8 cellular contexts compared by ENCODE assay signal in genomic region chr1:209850342-209850979, GRCh38. TPM values are rescaled to one million over a fixed set of nuclear protein-coding genes. Genes with fewer than 3 reads are reported as not detected.
A peak's percentile ranks its signal among the peaks of the same experiment; 100 is the strongest.
DNase-seq lines count a peak whose midpoint lies in the region; ATAC-seq and TF ChIP-seq lines count a peak whose summit lies in the region.

No MANE protein-coding gene starts in this region.

- in situ Hi-C loops in GM13976 (cut with MboI; ENCODE audit: low sequenced_read_pairs, unreplicated experiment): loop anchor here (25.0 kb wide), 1 partner anchor 462 kb away; no protein-coding TSS in a partner anchor

- ATAC-seq in HG03521 (IDR thresholded peaks at IDR 0.05; ENCODE audit: unreplicated experiment) (peak; percentile 80), left colon (peak; percentile 38)

- H3K4me1 ChIP-seq in OCI-LY1 (ENCODE audit: insufficient read depth, low read length, severe bottlenecking): no peaks in the 10 kb centered on the region

- no peak overlapping the region for H3K4me3 ChIP-seq in OCI-LY1 (ENCODE audit: low read depth, low read length, poor library complexity, severe bottlenecking)

- no peak overlapping the region for H2AFZ ChIP-seq in OCI-LY1 (ENCODE audit: low read length)

- H3K9me3 Mint-ChIP-seq in stimulated activated naive CD8-positive, alpha-beta T cell treated with anti-CD3 and anti-CD28 coated beads, Interleukin-15, Interleukin-2, amounts not matched to agents 100 ng/mL and 50 ng/mL, for 24 hours: no peaks in the 10 kb centered on the region

- no peaks in the 10 kb centered on the region for H3F3A ChIP-seq in OCI-LY1 (ENCODE audit: insufficient read depth, low read length)

- H3K4me3 Mint-ChIP-seq in stimulated activated naive CD8-positive, alpha-beta T cell treated with anti-CD3 and anti-CD28 coated beads, Interleukin-15, Interleukin-2, amounts not matched to agents 100 ng/mL and 50 ng/mL, for 24 hours: no peak overlapping the region

- H3K9me3 ChIP-seq in OCI-LY1 (ENCODE audit: low read length): no peaks in the 10 kb centered on the region

- H3K4me1 Mint-ChIP-seq in stimulated activated naive CD8-positive, alpha-beta T cell treated with anti-CD3 and anti-CD28 coated beads, Interleukin-15, Interleukin-2, amounts not matched to agents 100 ng/mL and 50 ng/mL, for 24 hours (ENCODE audit: low read depth): peaks cover 22% of the 10 kb centered on the region

- H3K27me3 ChIP-seq in OCI-LY1 (ENCODE audit: insufficient read depth, low read length): no peaks in the 10 kb centered on the region

- H4K20me1 ChIP-seq in OCI-LY1 (ENCODE audit: insufficient read depth, low read length): no peaks in the 10 kb centered on the region

- DNase-seq in AG08395 (ENCODE audit: low spot score): peak; percentile 60
- peak; percentile 45 for DNase-seq in GM13976 (ENCODE audit: low spot score)
- DNase-seq in astrocyte of the hippocampus (ENCODE audit: low read depth, low spot score): peak; percentile 83
- peak in 1 of 2 donors; percentile 22 for DNase-seq in left colon
- no peak for DNase-seq in GM19240 (ENCODE audit: insufficient read length, low spot score)

- H3K9ac ChIP-seq in OCI-LY1 (ENCODE audit: low read length): no peak overlapping the region

- H3K79me2 ChIP-seq in OCI-LY1 (ENCODE audit: insufficient read depth, low read length): no peaks in the 10 kb centered on the region

- H3K27ac ChIP-seq in OCI-LY1 (ENCODE audit: low read depth, low read length, poor library complexity, severe bottlenecking): no peak overlapping the region

- peaks cover 73% of the 10 kb centered on the region for H3K36me3 Mint-ChIP-seq in stimulated activated naive CD8-positive, alpha-beta T cell treated with anti-CD3 and anti-CD28 coated beads, Interleukin-15, Interleukin-2, amounts not matched to agents 100 ng/mL and 50 ng/mL, for 24 hours (ENCODE audit: low read depth)

- H3K27ac Mint-ChIP-seq in stimulated activated naive CD8-positive, alpha-beta T cell treated with anti-CD3 and anti-CD28 coated beads, Interleukin-15, Interleukin-2, amounts not matched to agents 100 ng/mL and 50 ng/mL, for 24 hours: peak overlapping the region; percentile 60

- peaks cover 73% of the 10 kb centered on the region for H3K36me3 ChIP-seq in OCI-LY1 (ENCODE audit: insufficient read depth, low read length)

- H3K9me2 ChIP-seq in OCI-LY1 (ENCODE audit: low read depth, low read length): no peaks in the 10 kb centered on the region

- H3K27me3 Mint-ChIP-seq in stimulated activated naive CD8-positive, alpha-beta T cell treated with anti-CD3 and anti-CD28 coated beads, Interleukin-15, Interleukin-2, amounts not matched to agents 100 ng/mL and 50 ng/mL, for 24 hours: no peaks in the 10 kb centered on the region

- intact Hi-C loops in left colon (cut with DNase I, micrococcal nuclease): no loop called here

- peak; percentile 49 for TF ChIP-seq CTCF in GM13976 (IDR thresholded peaks at IDR 0.05; ENCODE audit: borderline replicate concordance, control extremely low read depth, extremely low read depth, insufficient read depth, missing control alignments)
- TF ChIP-seq CTCF in OCI-LY1 (IDR thresholded peaks at IDR 0.05; ENCODE audit: low read length): peak; percentile 74

- no peak overlapping the region for H3K4me2 ChIP-seq in OCI-LY1 (ENCODE audit: low read length)

RNA-seq across cellular contexts. Expression of gene UTP25, which starts 22.7 kb away (rescaled TPM):
- 1 to 10 TPM; 4.8 to 6.2 TPM for total RNA-seq in left colon

RNA-seq across cellular contexts. Expression of gene IRF6, which starts 44.5 kb away (rescaled TPM):
- 100 to 1,000 TPM in 1 of 2 donors, 10 to 100 TPM in 1; 92.8 to 132 TPM for total RNA-seq in left colon
